In the genomic region with DNA sequence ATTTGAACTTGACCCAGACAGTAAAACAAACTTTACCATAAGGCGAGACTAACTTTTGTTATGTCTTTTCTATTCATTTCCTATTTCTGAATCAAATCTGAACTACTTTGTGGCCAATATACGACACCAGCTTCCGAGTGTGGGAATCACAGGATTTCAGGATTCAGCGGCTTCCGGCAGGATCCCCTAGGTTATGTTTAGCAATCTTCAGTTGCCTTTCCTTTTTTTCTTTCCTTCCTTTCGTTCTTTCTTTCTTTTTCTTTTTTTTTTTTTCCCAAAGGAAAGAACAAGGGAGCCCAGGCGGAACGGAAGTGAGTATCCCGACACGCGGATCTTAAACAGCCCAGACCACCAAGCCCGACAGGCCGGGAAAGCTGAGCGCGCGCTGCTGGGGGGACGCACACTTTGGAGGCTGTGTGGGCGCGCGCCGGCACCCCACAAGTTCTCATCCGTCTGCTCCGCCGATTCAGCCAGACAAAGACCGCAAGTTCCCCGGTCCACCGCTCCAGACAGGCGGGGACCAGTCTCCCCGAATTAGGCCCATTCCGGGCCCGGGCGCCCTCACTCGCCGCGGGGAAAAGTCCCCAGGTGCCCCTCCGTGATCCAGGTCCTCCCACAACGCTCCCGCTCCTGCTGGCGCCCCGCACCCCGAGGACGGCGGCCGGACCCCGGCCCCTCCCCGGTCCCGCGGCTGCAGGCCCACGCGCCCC, we compare ENCODE assay signal across 8 cellular contexts. TPM values are rescaled to one million over a fixed set of nuclear protein-coding genes. Genes with fewer than 3 reads are reported as not detected.
A peak's percentile ranks its signal among the peaks of the same experiment; 100 is the strongest.
DNase-seq lines count a peak whose midpoint lies in the region; ATAC-seq and TF ChIP-seq lines count a peak whose summit lies in the region.

No MANE protein-coding gene starts in this region.

- H3K36me3 Mint-ChIP-seq in activated CD4-positive, alpha-beta T cell treated with anti-CD3 and anti-CD28 coated beads, Interleukin-2, amount 10 ng/mL, durations not matched to agents 24 days and 14 days (ENCODE audit: low read depth) = no peaks in the 10 kb centered on the region

- H3K27me3 ChIP-seq in thoracic aorta (replicated peaks; ENCODE audit: insufficient read depth) = no peaks in the 10 kb centered on the region

- peak overlapping the region; percentile 54 to 67 for H3K27ac ChIP-seq in thoracic aorta

- no peaks in the 10 kb centered on the region for H3K9me3 Mint-ChIP-seq in activated CD4-positive, alpha-beta T cell treated with anti-CD3 and anti-CD28 coated beads, Interleukin-2, amount 10 ng/mL, durations not matched to agents 24 days and 14 days

- peaks cover 54% of the 10 kb centered on the region for H3K27me3 Mint-ChIP-seq in activated CD4-positive, alpha-beta T cell treated with anti-CD3 and anti-CD28 coated beads, Interleukin-2, amount 10 ng/mL, durations not matched to agents 24 days and 14 days

- H3K4me1 ChIP-seq in mucosa of descending colon (ENCODE audit: low read depth) (peaks cover 16% of the 10 kb centered on the region), thoracic aorta (ENCODE audit: control insufficient read depth in 1 of 2, low read depth in 2 of 2) (peaks cover 9 to 25% of the 10 kb centered on the region in 2 donors)

- peak; percentile 21 for ATAC-seq in HG03175 (IDR thresholded peaks at IDR 0.05; ENCODE audit: unreplicated experiment)
- no peak for ATAC-seq in mucosa of descending colon
- no peak for ATAC-seq in thoracic aorta (ENCODE audit: insufficient number of reproducible peaks, low FRiP score, low read depth)

- TF ChIP-seq CTCF in mucosa of descending colon (IDR thresholded peaks at IDR 0.05) (no peak), thoracic aorta (IDR thresholded peaks at IDR 0.05) (no peak)

- H3K36me3 ChIP-seq in mucosa of descending colon (ENCODE audit: low read depth) (no peaks in the 10 kb centered on the region), thoracic aorta (no peaks in the 10 kb centered on the region)

- H3K9me3 ChIP-seq in mucosa of descending colon (no peaks in the 10 kb centered on the region), thoracic aorta (no peaks in the 10 kb centered on the region)

- peak; percentile 42 for DNase-seq in EL
- DNase-seq in activated CD4-positive, alpha-beta T cell treated with anti-CD3 and anti-CD28 coated beads, Interleukin-2, amount 10 ng/mL, durations not matched to agents 24 days and 14 days = peak; percentile 81
- DNase-seq in effector CD4-positive, alpha-beta T cell = peak; percentile 29
- peak in 2 of 3 donors; percentile 46 to 70 for DNase-seq in mucosa of descending colon
- DNase-seq in thoracic aorta (ENCODE audit: low spot score) = no peak
- DNase-seq in NCI-H2029 (lab: John Stamatoyannopoulos, UW) = no peak
- DNase-seq in putamen (ENCODE audit: low spot score) = no peak

- H3K27ac Mint-ChIP-seq in activated CD4-positive, alpha-beta T cell treated with anti-CD3 and anti-CD28 coated beads, Interleukin-2, amount 10 ng/mL, durations not matched to agents 24 days and 14 days = peak overlapping the region; percentile 59

- H3K4me3 Mint-ChIP-seq in activated CD4-positive, alpha-beta T cell treated with anti-CD3 and anti-CD28 coated beads, Interleukin-2, amount 10 ng/mL, durations not matched to agents 24 days and 14 days = peak overlapping the region; percentile 88

- H3K4me3 ChIP-seq in mucosa of descending colon (peak overlapping the region; percentile 61), thoracic aorta (peak overlapping the region; percentile 69)

- H3K4me1 Mint-ChIP-seq in activated CD4-positive, alpha-beta T cell treated with anti-CD3 and anti-CD28 coated beads, Interleukin-2, amount 10 ng/mL, durations not matched to agents 24 days and 14 days = peaks cover 7% of the 10 kb centered on the region

- intact Hi-C loops in activated CD4-positive, alpha-beta T cell treated with anti-CD3 and anti-CD28 coated beads, Interleukin-2, amount 10 ng/mL, durations not matched to agents 24 days and 14 days (cut with micrococcal nuclease) = loop anchor here (2.0 to 5.0 kb wide), 2 partner anchors 26 to 238 kb away; a partner anchor contains a TSS
- intact Hi-C loops in mucosa of descending colon (cut with DNase I, micrococcal nuclease) = no loop called here

RNA-seq across cellular contexts. Expression of a gene that starts 0.5 kb away (rescaled TPM):
- total RNA-seq in activated CD4-positive, alpha-beta T cell treated with anti-CD3 and anti-CD28 coated beads, Interleukin-2, amount 10 ng/mL, durations not matched to agents 24 days and 14 days = 1.4 and 1.9 TPM in 2 replicates
- total RNA-seq in mucosa of descending colon (10 to 100 TPM; 10.9 to 23.4 (median 22.1) TPM), thoracic aorta (10 to 100 TPM; 45.9 to 52.1 TPM)

RNA-seq across cellular contexts. Expression of a gene that starts 1.3 kb away (rescaled TPM):
- total RNA-seq in activated CD4-positive, alpha-beta T cell treated with anti-CD3 and anti-CD28 coated beads, Interleukin-2, amount 10 ng/mL, durations not matched to agents 24 days and 14 days = 0.37 and 0.54 TPM in 2 replicates
- 1 to 10 TPM; 2.1 to 5.9 (median 2.7) TPM for total RNA-seq in mucosa of descending colon
- 1 to 10 TPM; 4.4 to 6.5 TPM for total RNA-seq in thoracic aorta

Comparison
In these comparisons a context has a peak if more than half of its experiments do, and no peak if none do; other contexts are left out.
1. DNase-seq: peak in EL (single experiment), activated CD4-positive, alpha-beta T cell treated with anti-CD3 and anti-CD28 coated beads, Interleukin-2, amount 10 ng/mL, durations not matched to agents 24 days and 14 days (single experiment), effector CD4-positive, alpha-beta T cell (single experiment) and mucosa of descending colon (2 of 3); none in thoracic aorta (single experiment), NCI-H2029 (single experiment) and putamen (single experiment).